ENCODE assay signal across 12 cellular contexts in genomic region chr3:134652409-134652831, GRCh38. TPM values are rescaled to one million over a fixed set of nuclear protein-coding genes. Genes with fewer than 3 reads are reported as not detected.
DNase-seq lines count a peak whose midpoint lies in the region; ATAC-seq, FAIRE-seq and TF ChIP-seq lines count a peak whose summit lies in the region.
"Had no signal": no experiment of that assay in that cellular context is flagged by ENCODE, and none has a peak within 500 bp of the region (broad histone marks: within the 10 kb centered on the region; RNA-seq: fewer than 3 reads in every experiment).

No MANE protein-coding gene starts in this region.

- no peaks in the 10 kb centered on the region for H3K9me3 ChIP-seq in Caco-2
- no peaks in the 10 kb centered on the region for H3K9me3 ChIP-seq in WERI-Rb-1 (ENCODE audit: severe bottlenecking)
- H3K9me3 ChIP-seq: mucosa of descending colon, suprapubic skin had no signal

- H3K9me3 Mint-ChIP-seq in osteocyte (ENCODE audit: unreplicated experiment) (no peaks in the 10 kb centered on the region), Caco-2 (ENCODE audit: unreplicated experiment) (no peaks in the 10 kb centered on the region)
- H3K9me3 Mint-ChIP-seq in activated naive CD4-positive, alpha-beta T cell treated with anti-CD3 and anti-CD28 coated beads for 36 hours, result no peaks in the 10 kb centered on the region
- H3K9me3 Mint-ChIP-seq in activated naive CD4-positive, alpha-beta T cell treated with anti-CD3 and anti-CD28 coated beads, Interleukin-2, amount 50 U/mL, for 72 hours, result no peaks in the 10 kb centered on the region

- H3K27ac Mint-ChIP-seq in osteocyte (ENCODE audit: unreplicated experiment), result no peak overlapping the region
- no peak overlapping the region for H3K27ac Mint-ChIP-seq in Caco-2 (ENCODE audit: unreplicated experiment)
- H3K27ac Mint-ChIP-seq in activated naive CD4-positive, alpha-beta T cell treated with anti-CD3 and anti-CD28 coated beads for 36 hours, result no peak overlapping the region
- no peak overlapping the region for H3K27ac Mint-ChIP-seq in activated naive CD4-positive, alpha-beta T cell treated with anti-CD3 and anti-CD28 coated beads, Interleukin-2, amount 50 U/mL, for 72 hours

- peaks cover 13% of the 10 kb centered on the region for H3K27me3 Mint-ChIP-seq in osteocyte (ENCODE audit: unreplicated experiment)
- peaks cover 19% of the 10 kb centered on the region for H3K27me3 Mint-ChIP-seq in Caco-2 (ENCODE audit: insufficient read depth, unreplicated experiment)
- peaks cover 19% of the 10 kb centered on the region for H3K27me3 Mint-ChIP-seq in activated naive CD4-positive, alpha-beta T cell treated with anti-CD3 and anti-CD28 coated beads for 36 hours (ENCODE audit: low read depth)

- H3K36me3 Mint-ChIP-seq in osteocyte (ENCODE audit: unreplicated experiment) (no peaks in the 10 kb centered on the region), Caco-2 (ENCODE audit: insufficient read depth, unreplicated experiment) (no peaks in the 10 kb centered on the region)
- H3K36me3 Mint-ChIP-seq in activated naive CD4-positive, alpha-beta T cell treated with anti-CD3 and anti-CD28 coated beads for 36 hours (ENCODE audit: low read depth), result no peaks in the 10 kb centered on the region
- H3K36me3 Mint-ChIP-seq in activated naive CD4-positive, alpha-beta T cell treated with anti-CD3 and anti-CD28 coated beads, Interleukin-2, amount 50 U/mL, for 72 hours, result no peaks in the 10 kb centered on the region

- H3K4me1 Mint-ChIP-seq in osteocyte (ENCODE audit: unreplicated experiment), result peaks cover 15% of the 10 kb centered on the region
- no peaks in the 10 kb centered on the region for H3K4me1 Mint-ChIP-seq in Caco-2 (ENCODE audit: low read depth, unreplicated experiment)
- no peaks in the 10 kb centered on the region for H3K4me1 Mint-ChIP-seq in activated naive CD4-positive, alpha-beta T cell treated with anti-CD3 and anti-CD28 coated beads for 36 hours (ENCODE audit: low read depth)

- POLR2A ChIA-PET in Caco-2 (lab: Charles Lee), result no interaction called here

- FAIRE-seq in bronchial epithelial cell (lab: Jason Lieb, UNC), result no peak
- FAIRE-seq: TTC549 had no signal

- BruUV-seq in Caco-2 (replicated peaks; lab: Mats Ljungman, UMichigan), result no TSS peak

- intact Hi-C loops in Caco-2 (cut with micrococcal nuclease; ENCODE audit: unreplicated experiment), result no loop called here
- intact Hi-C loops in activated naive CD4-positive, alpha-beta T cell treated with anti-CD3 and anti-CD28 coated beads for 36 hours (cut with micrococcal nuclease), result no loop called here

- no peaks in the 10 kb centered on the region for H3K4me1 ChIP-seq in Caco-2

- H3K36me3 ChIP-seq in bronchial epithelial cell (ENCODE audit: control insufficient read depth, insufficient read depth, low read length), result no peaks in the 10 kb centered on the region
- no peaks in the 10 kb centered on the region for H3K36me3 ChIP-seq in Caco-2 (ENCODE audit: control insufficient read depth, insufficient read depth, low read length)
- no peaks in the 10 kb centered on the region for H3K36me3 ChIP-seq in WERI-Rb-1
- H3K36me3 ChIP-seq: suprapubic skin had no signal

- DNase-seq in DMS79 treated with DMSO at 0.1 percent for 48 hours (lab: John Stamatoyannopoulos, UW), result peak; percentile 94
- DNase-seq in LHCN-M2 (ENCODE audit: low read depth), result peak; percentile 47
- peak; percentile 37 for DNase-seq in bronchial epithelial cell (ENCODE audit: low read depth)
- peak; percentile 64 for DNase-seq in osteocyte (ENCODE audit: extremely low spot score, unreplicated experiment)
- DNase-seq in Caco-2, result no peak
- DNase-seq in activated naive CD4-positive, alpha-beta T cell treated with anti-CD3 and anti-CD28 coated beads for 36 hours, result no peak
- DNase-seq in WERI-Rb-1, result no peak
- DNase-seq in activated naive CD4-positive, alpha-beta T cell treated with anti-CD3 and anti-CD28 coated beads, Interleukin-2, amount 50 U/mL, for 72 hours (ENCODE audit: low spot score in 2 of 2), result no peak
- DNase-seq: mucosa of descending colon had no signal

- no peak overlapping the region for H3K27ac ChIP-seq in WERI-Rb-1

- H3K4me3 Mint-ChIP-seq in osteocyte (ENCODE audit: unreplicated experiment) (no peak overlapping the region), Caco-2 (ENCODE audit: unreplicated experiment) (no peak overlapping the region)
- H3K4me3 Mint-ChIP-seq in activated naive CD4-positive, alpha-beta T cell treated with anti-CD3 and anti-CD28 coated beads for 36 hours, result no peak overlapping the region

- CTCF ChIA-PET in Caco-2 (lab: Charles Lee), result interaction anchor here (1.5 kb wide), 1 partner anchor 52 kb away, joined by 4 read pairs; no protein-coding TSS in a partner anchor
- CTCF ChIA-PET in activated naive CD4-positive, alpha-beta T cell treated with anti-CD3 and anti-CD28 coated beads for 36 hours (lab: Charles Lee), result no interaction called here

- peaks cover 2% of the 10 kb centered on the region for H3K27me3 ChIP-seq in bronchial epithelial cell (ENCODE audit: control insufficient read depth, insufficient read depth, low read length)
- H3K27me3 ChIP-seq in Caco-2 (replicated peaks; ENCODE audit: control insufficient read depth, insufficient read depth, low read length), result no peaks in the 10 kb centered on the region; the same call in 1 of the 2 replicates
- H3K27me3 ChIP-seq in WERI-Rb-1 (ENCODE audit: insufficient read depth, low read depth, severe bottlenecking), result peaks cover 5% of the 10 kb centered on the region
- H3K27me3 ChIP-seq: suprapubic skin had no signal

- TF ChIP-seq CTCF in bronchial epithelial cell (IDR thresholded peaks at IDR 0.05; ENCODE audit: insufficient read depth, low read length, severe bottlenecking) (no peak), osteocyte (IDR thresholded peaks at IDR 0.05) (no peak), Caco-2 (IDR thresholded peaks at IDR 0.05; ENCODE audit: insufficient read depth in 1 of 2, low read depth in 1 of 2, low read length in 1 of 2, severe bottlenecking in 1 of 2, unreplicated experiment in 1 of 2) (no peak), WERI-Rb-1 (IDR thresholded peaks at IDR 0.05; ENCODE audit: low read depth, low read length) (no peak)

- ATAC-seq in activated naive CD4-positive, alpha-beta T cell treated with anti-CD3 and anti-CD28 coated beads, Interleukin-2, amount 50 U/mL, for 72 hours, result no peak
- ATAC-seq: mucosa of descending colon had no signal

- H3K4me3 ChIP-seq in bronchial epithelial cell (ENCODE audit: low read depth, low read length) (no peak overlapping the region), Caco-2 (ENCODE audit: low read depth, low read length) (no peak overlapping the region), WERI-Rb-1 (ENCODE audit: low read depth, low read length) (no peak overlapping the region)
- H3K4me3 ChIP-seq: mucosa of descending colon had no signal

RNA-seq across cellular contexts. Expression of gene KY, which starts 1.6 kb away (rescaled TPM):
- total RNA-seq in LHCN-M2 (2014; rRNA removed), result not detected in 2 replicates
- polyA plus RNA-seq in LHCN-M2 (2012), result not detected
- not detected in 2 replicates for total RNA-seq in bronchial epithelial cell
- total RNA-seq in osteocyte, result not detected in 2 replicates
- not detected in 2 replicates for total RNA-seq in Caco-2 (2022)
- total RNA-seq in activated naive CD4-positive, alpha-beta T cell treated with anti-CD3 and anti-CD28 coated beads for 36 hours, result not detected
- total RNA-seq in activated naive CD4-positive, alpha-beta T cell treated with anti-CD3 and anti-CD28 coated beads, Interleukin-2, amount 50 U/mL, for 72 hours, result not detected
- total RNA-seq: NCI-H460 had no signal

Comparison
In these comparisons a context has a peak if more than half of its experiments do, and no peak if none do; other contexts are left out.
1. DNase-seq: peak in DMS79 treated with DMSO at 0.1 percent for 48 hours (single experiment), LHCN-M2 (single experiment), bronchial epithelial cell (single experiment) and osteocyte (single experiment); none in Caco-2 (0 of 2), activated naive CD4-positive, alpha-beta T cell treated with anti-CD3 and anti-CD28 coated beads for 36 hours (single experiment), WERI-Rb-1 (single experiment) and activated naive CD4-positive, alpha-beta T cell treated with anti-CD3 and anti-CD28 coated beads, Interleukin-2, amount 50 U/mL, for 72 hours (0 of 2).